In genomic region chr17:6779411-6779810, GRCh38 we compare ENCODE assay signal across 1 cellular context.
TF ChIP-seq lines count a peak whose summit lies in the region.

No MANE protein-coding gene starts in this region.

TF ChIP-seq in HepG2, 621 proteins besides CTCF, POLR2A, EP300 and RAD21:
- TF ChIP-seq SALL2 (CRISPR knock-in tag; IDR thresholded peaks at IDR 0.05): no peak
- no peak for TF ChIP-seq ZEB1 (IDR thresholded peaks at IDR 0.05; ENCODE audit: insufficient replicate concordance, low read depth)
- no peak for TF ChIP-seq ZNF543 (CRISPR knock-in tag; IDR thresholded peaks at IDR 0.05)
- no peak for TF ChIP-seq PTBP1 (IDR thresholded peaks at IDR 0.05; ENCODE audit: low read depth, low read length, poor library complexity, severe bottlenecking)
- no peak for TF ChIP-seq PHF5A (CRISPR knock-in tag; IDR thresholded peaks at IDR 0.05; ENCODE audit: low read depth, unreplicated experiment)
- TF ChIP-seq NONO (IDR thresholded peaks at IDR 0.05): no peak
- TF ChIP-seq NONO (CRISPR knock-in tag; conservative IDR thresholded peaks at IDR 0.05): no peak
- no peak for TF ChIP-seq ZNF552 (CRISPR knock-in tag; IDR thresholded peaks at IDR 0.05; ENCODE audit: borderline replicate concordance)
- TF ChIP-seq GMEB1 (CRISPR knock-in tag; IDR thresholded peaks at IDR 0.05; ENCODE audit: borderline replicate concordance): no peak
- no peak for TF ChIP-seq PBX3 (CRISPR knock-in tag; IDR thresholded peaks at IDR 0.05; ENCODE audit: borderline replicate concordance)
- TF ChIP-seq KDM3A (CRISPR knock-in tag; IDR thresholded peaks at IDR 0.05; ENCODE audit: low read depth): no peak
